8 cellular contexts compared by ENCODE assay signal in the genomic region with DNA sequence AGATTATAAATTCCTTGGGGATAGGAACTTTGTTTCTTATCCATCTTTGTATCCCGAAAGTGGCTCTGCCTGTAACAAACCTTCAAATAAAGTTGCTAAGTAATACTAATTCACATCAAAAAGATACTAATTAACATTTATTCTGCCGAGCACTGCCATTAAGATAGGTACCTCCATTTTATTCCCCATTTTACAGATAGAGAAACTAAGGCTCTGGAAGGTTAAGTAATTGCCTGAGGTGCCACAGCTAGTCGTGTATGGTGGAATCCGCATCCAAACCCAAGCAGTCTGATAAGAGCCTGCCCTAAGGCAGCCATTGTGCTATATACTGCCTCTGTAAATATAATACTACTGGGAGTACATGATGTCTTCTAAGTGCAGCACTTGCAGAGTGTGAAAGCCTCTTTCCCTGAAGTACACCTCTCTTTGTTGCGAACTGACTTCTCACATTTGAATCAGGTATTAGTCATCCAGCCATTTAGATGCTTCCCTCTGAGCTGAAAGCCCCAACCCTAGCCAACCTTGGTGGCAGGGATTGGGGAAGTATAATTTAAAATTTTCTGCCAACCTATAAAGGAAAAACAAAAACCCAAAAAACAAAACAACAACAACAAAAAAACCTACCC.
DNase-seq lines count a peak whose midpoint lies in the region; ATAC-seq and TF ChIP-seq lines count a peak whose summit lies in the region.

No MANE protein-coding gene starts in this region.

- WGBS in hepatocyte (ENCODE audit: low lambda C conversion rate, missing lambda C conversion rate): 72% methylated on average over 5 of the region's 5 CpGs
- 51 to 62% methylated on average over 5 of the region's 5 CpGs for WGBS in transverse colon (ENCODE audit: low coverage in 1 of 2), 2 donors

- H3K27me3 Mint-ChIP-seq in activated T-cell treated with anti-CD3 and anti-CD28 coated beads, Interleukin-2, amount 50 U/mL, for 24 hours: no peaks in the 10 kb centered on the region

- no peak for TF ChIP-seq POLR2A in transverse colon (IDR thresholded peaks at IDR 0.05)

- TF ChIP-seq CTCF in hepatocyte (IDR thresholded peaks at IDR 0.05; ENCODE audit: poor library complexity): no peak
- TF ChIP-seq CTCF in transverse colon (IDR thresholded peaks at IDR 0.05): no peak

- H3K36me3 ChIP-seq in hepatocyte (replicated peaks; ENCODE audit: insufficient read depth, low read depth): no peaks in the 10 kb centered on the region
- H3K36me3 ChIP-seq in transverse colon: no peaks in the 10 kb centered on the region

- H3K4me3 ChIP-seq in hepatocyte: no peak overlapping the region
- H3K4me3 ChIP-seq in transverse colon: peak overlapping the region in 2 of 4 donors; percentile 25 to 45

- no peaks in the 10 kb centered on the region for H3K36me3 Mint-ChIP-seq in activated T-cell treated with anti-CD3 and anti-CD28 coated beads, Interleukin-2, amount 50 U/mL, for 24 hours (ENCODE audit: low read depth)

- H3K9me3 ChIP-seq in hepatocyte (ENCODE audit: low read depth): no peaks in the 10 kb centered on the region
- no peaks in the 10 kb centered on the region for H3K9me3 ChIP-seq in transverse colon

- peak overlapping the region; percentile 11 for H2AFZ ChIP-seq in hepatocyte

- H3K4me3 Mint-ChIP-seq in activated T-cell treated with anti-CD3 and anti-CD28 coated beads, Interleukin-2, amount 50 U/mL, for 24 hours: peak overlapping the region; percentile 64

- peak; percentile 31 for DNase-seq in activated T-cell treated with anti-CD3 and anti-CD28 coated beads, Interleukin-2, amount 50 U/mL, for 24 hours
- no peak for DNase-seq in activated T-cell treated with anti-CD3 and anti-CD28 coated beads, Interleukin-2, amount 50 U/mL, for 1 hour
- DNase-seq in SW480 (ENCODE audit: low spot score): peak; percentile 58
- no peak for DNase-seq in hepatocyte (ENCODE audit: low spot score)
- DNase-seq in transverse colon: no peak
- DNase-seq in AG20443 (ENCODE audit: low spot score): no peak

- intact Hi-C loops in transverse colon (cut with DNase I; ENCODE audit: low total_unique reads): no loop called here

- peaks cover 72% of the 10 kb centered on the region for H3K4me1 Mint-ChIP-seq in activated T-cell treated with anti-CD3 and anti-CD28 coated beads, Interleukin-2, amount 50 U/mL, for 24 hours (ENCODE audit: low read depth)

- H3K9me2 ChIP-seq in hepatocyte (replicated peaks; ENCODE audit: insufficient read depth): no peaks in the 10 kb centered on the region

- no peaks in the 10 kb centered on the region for H3K9me3 Mint-ChIP-seq in activated T-cell treated with anti-CD3 and anti-CD28 coated beads, Interleukin-2, amount 50 U/mL, for 24 hours

- in situ Hi-C loops in transverse colon (cut with MboI; ENCODE audit: low pct_ligation_motif_present in 1 of 4, low pct_unique_long_range_greater_than_20kb in 1 of 4, low sequenced_read_pairs in 3 of 4): no loop called here

- TF ChIP-seq EP300 in transverse colon (IDR thresholded peaks at IDR 0.05; ENCODE audit: low read depth): no peak

- peaks cover 44% of the 10 kb centered on the region for H3K4me1 ChIP-seq in hepatocyte (ENCODE audit: insufficient read depth)
- H3K4me1 ChIP-seq in transverse colon: peaks cover 4 to 61% (median 39%) of the 10 kb centered on the region in 4 donors

- H3K4me2 ChIP-seq in hepatocyte: peak overlapping the region; percentile 9

- no peaks in the 10 kb centered on the region for H4K20me1 ChIP-seq in hepatocyte (ENCODE audit: insufficient read depth, poor library complexity, severe bottlenecking)

- ATAC-seq in GM21576 (IDR thresholded peaks at IDR 0.05; ENCODE audit: unreplicated experiment): no peak
- no peak for ATAC-seq in GM21423 (IDR thresholded peaks at IDR 0.05; ENCODE audit: unreplicated experiment)

- no peaks in the 10 kb centered on the region for H3K79me2 ChIP-seq in hepatocyte

- H3K27me3 ChIP-seq in hepatocyte (no peaks in the 10 kb centered on the region), transverse colon (no peaks in the 10 kb centered on the region)

- peak overlapping the region; percentile 93 for H3K27ac Mint-ChIP-seq in activated T-cell treated with anti-CD3 and anti-CD28 coated beads, Interleukin-2, amount 50 U/mL, for 24 hours

- H3K27ac ChIP-seq in hepatocyte: peak overlapping the region; percentile 92
- H3K27ac ChIP-seq in transverse colon: peak overlapping the region; percentile 85 to 92 (median 88)

Comparison
In these comparisons a context has a peak if more than half of its experiments do, and no peak if none do; other contexts are left out.
1. DNase-seq: peak in activated T-cell treated with anti-CD3 and anti-CD28 coated beads, Interleukin-2, amount 50 U/mL, for 24 hours (single experiment) and SW480 (single experiment); none in activated T-cell treated with anti-CD3 and anti-CD28 coated beads, Interleukin-2, amount 50 U/mL, for 1 hour (single experiment), hepatocyte (single experiment), transverse colon (single experiment) and AG20443 (single experiment).